ENCODE assay signal across 22 cellular contexts in genomic region chr4:73853718-73854473, GRCh38. TPM values are rescaled to one million over a fixed set of nuclear protein-coding genes. Genes with fewer than 3 reads are reported as not detected.
DNase-seq lines count a peak whose midpoint lies in the region; ATAC-seq, FAIRE-seq and TF ChIP-seq lines count a peak whose summit lies in the region.
"Had no signal": no experiment of that assay in that cellular context is flagged by ENCODE, and none has a peak within 500 bp of the region (broad histone marks: within the 10 kb centered on the region; RNA-seq: fewer than 3 reads in every experiment).

No MANE protein-coding gene starts in this region.

- H3K4me1 ChIP-seq in thoracic aorta (ENCODE audit: control insufficient read depth in 1 of 2, low read depth in 2 of 2), result peaks cover 4 to 23% of the 10 kb centered on the region in 2 donors
- H3K4me1 ChIP-seq in small intestine (ENCODE audit: control insufficient read depth in 2 of 2, insufficient read depth in 1 of 2, low read depth in 1 of 2, low read length in 1 of 2), result no peaks in the 10 kb centered on the region
- H3K4me1 ChIP-seq: foreskin keratinocyte, pancreas had no signal

- H3K9me3 Mint-ChIP-seq in activated CD4-positive, alpha-beta T cell treated with anti-CD3 and anti-CD28 coated beads for 36 hours (ENCODE audit: low read depth), result no peaks in the 10 kb centered on the region
- H3K9me3 Mint-ChIP-seq: activated naive CD8-positive, alpha-beta T cell treated with anti-CD3 and anti-CD28 coated beads for 36 hours had no signal

- peak; percentile 50 for FAIRE-seq in bronchial epithelial cell (lab: Jason Lieb, UNC)
- no peak for FAIRE-seq in small intestine (lab: Jason Lieb, UNC)
- FAIRE-seq: pancreas had no signal

- no peaks in the 10 kb centered on the region for H3K36me3 ChIP-seq in bronchial epithelial cell (ENCODE audit: control insufficient read depth, insufficient read depth, low read length)
- no peaks in the 10 kb centered on the region for H3K36me3 ChIP-seq in thoracic aorta
- H3K36me3 ChIP-seq in small intestine (ENCODE audit: control insufficient read depth in 2 of 2, insufficient read depth in 2 of 2, low read length in 2 of 2), result no peaks in the 10 kb centered on the region
- H3K36me3 ChIP-seq: pancreas had no signal

- H3K4me3 ChIP-seq in HFF-Myc (replicated peaks; ENCODE audit: low read depth, low read length) (peak overlapping the region; percentile 18), bronchial epithelial cell (ENCODE audit: low read depth, low read length) (no peak overlapping the region), thoracic aorta (peak overlapping the region; percentile 60), small intestine (ENCODE audit: low read depth in 1 of 2, low read length in 2 of 2) (no peak overlapping the region)

- POLR2A ChIA-PET in activated CD4-positive, alpha-beta T cell treated with anti-CD3 and anti-CD28 coated beads for 36 hours (lab: Charles Lee), result no interaction called here

- no peak for TF ChIP-seq CTCF in HFF-Myc (IDR thresholded peaks at IDR 0.05; ENCODE audit: low read depth, low read length, missing control alignments)
- no peak for TF ChIP-seq CTCF in bronchial epithelial cell (IDR thresholded peaks at IDR 0.05; ENCODE audit: insufficient read depth, low read length, severe bottlenecking)
- no peak for TF ChIP-seq CTCF in thoracic aorta (IDR thresholded peaks at IDR 0.05)

- ATAC-seq in thoracic aorta (ENCODE audit: insufficient number of reproducible peaks, low FRiP score, low read depth), result no peak
- no peak for ATAC-seq in activated CD4-positive, alpha-beta T cell treated with anti-CD3 and anti-CD28 coated beads for 36 hours
- ATAC-seq: naive thymus-derived CD4-positive, alpha-beta T cell had no signal

- H3K27ac ChIP-seq in thoracic aorta, result no peak overlapping the region
- no peak overlapping the region for H3K27ac ChIP-seq in small intestine (ENCODE audit: low read depth in 1 of 2, low read length in 1 of 2)
- H3K27ac ChIP-seq: foreskin keratinocyte, HL-60, pancreas had no signal

- no peak overlapping the region for H3K27ac Mint-ChIP-seq in activated CD4-positive, alpha-beta T cell treated with anti-CD3 and anti-CD28 coated beads for 36 hours
- H3K27ac Mint-ChIP-seq: activated naive CD8-positive, alpha-beta T cell treated with anti-CD3 and anti-CD28 coated beads for 36 hours; naive thymus-derived CD4-positive, alpha-beta T cell had no signal

- no peaks in the 10 kb centered on the region for H3K9me3 ChIP-seq in thoracic aorta
- no peaks in the 10 kb centered on the region for H3K9me3 ChIP-seq in small intestine (ENCODE audit: control insufficient read depth, low read depth)
- H3K9me3 ChIP-seq: pancreas had no signal

- H3K27me3 ChIP-seq in bronchial epithelial cell (ENCODE audit: control insufficient read depth, insufficient read depth, low read length) (no peaks in the 10 kb centered on the region), thoracic aorta (replicated peaks; ENCODE audit: insufficient read depth) (no peaks in the 10 kb centered on the region), small intestine (ENCODE audit: control insufficient read depth in 2 of 2, insufficient read depth in 2 of 2, low read length in 2 of 2) (peaks cover 0 to 3% of the 10 kb centered on the region in 2 donors)
- H3K27me3 ChIP-seq: foreskin keratinocyte had no signal

- H3K4me1 Mint-ChIP-seq in activated CD4-positive, alpha-beta T cell treated with anti-CD3 and anti-CD28 coated beads for 36 hours, result no peaks in the 10 kb centered on the region
- H3K4me1 Mint-ChIP-seq: activated naive CD8-positive, alpha-beta T cell treated with anti-CD3 and anti-CD28 coated beads for 36 hours; naive thymus-derived CD4-positive, alpha-beta T cell had no signal

- H3K27me3 Mint-ChIP-seq in activated CD4-positive, alpha-beta T cell treated with anti-CD3 and anti-CD28 coated beads for 36 hours, result peaks cover 4% of the 10 kb centered on the region

- 30 to 49% (median 35%) methylated on average over 8 of the region's 8 CpGs for WGBS in small intestine, 3 donors

- no peaks in the 10 kb centered on the region for H3K36me3 Mint-ChIP-seq in activated CD4-positive, alpha-beta T cell treated with anti-CD3 and anti-CD28 coated beads for 36 hours (ENCODE audit: low read depth)
- H3K36me3 Mint-ChIP-seq: activated naive CD8-positive, alpha-beta T cell treated with anti-CD3 and anti-CD28 coated beads for 36 hours; naive thymus-derived CD4-positive, alpha-beta T cell had no signal

- H3K4me3 Mint-ChIP-seq in activated CD4-positive, alpha-beta T cell treated with anti-CD3 and anti-CD28 coated beads for 36 hours, result no peak overlapping the region
- H3K4me3 Mint-ChIP-seq: activated naive CD8-positive, alpha-beta T cell treated with anti-CD3 and anti-CD28 coated beads for 36 hours; naive thymus-derived CD4-positive, alpha-beta T cell had no signal

- CTCF ChIA-PET in activated CD4-positive, alpha-beta T cell treated with anti-CD3 and anti-CD28 coated beads for 36 hours (lab: Charles Lee), result no interaction called here

- DNase-seq in HFF-Myc (ENCODE audit: extremely low read depth, low read depth), result no peak
- DNase-seq in bronchial epithelial cell (ENCODE audit: low read depth), result no peak
- DNase-seq in left kidney (ENCODE audit: low read depth, low spot score), result peak; percentile 36
- no peak for DNase-seq in thoracic aorta (ENCODE audit: low spot score)
- no peak for DNase-seq in NCI-H226
- no peak for DNase-seq in activated CD4-positive, alpha-beta T cell treated with anti-CD3 and anti-CD28 coated beads for 36 hours
- no peak for DNase-seq in small intestine
- DNase-seq: activated CD4-positive, CD25-positive, alpha-beta regulatory T cell treated with anti-CD3 and anti-CD28 coated beads, Interleukin-2, amount 50 U/mL, for 72 hours; activated naive CD8-positive, alpha-beta T cell treated with anti-CD3 and anti-CD28 coated beads for 36 hours; COR-L47; cortex of kidney; foreskin keratinocyte; hypothalamus; naive thymus-derived CD4-positive, alpha-beta T cell; NCI-H1694; NCI-H2171 treated with DMSO at 0.1 percent for 48 hours; stimulated activated CD4-positive, alpha-beta T cell treated with anti-CD3 and anti-CD28 coated beads, Interleukin-1b, Interleukin-23, amount 100 ng/mL, for 48 hours; stimulated activated naive CD4-positive, alpha-beta T cell treated with Interleukin-2 at 50 U/mL for 16 hours; trophoblast cell had no signal

- intact Hi-C loops in activated CD4-positive, alpha-beta T cell treated with anti-CD3 and anti-CD28 coated beads for 36 hours (cut with DNase I, micrococcal nuclease), result no loop called here

RNA-seq across cellular contexts. Expression of gene PF4V1, which starts 0.8 kb away (rescaled TPM):
- total RNA-seq in bronchial epithelial cell (1.6 TPM in 1 of 2 replicates, not detected in the other), thoracic aorta (not detected)
- not detected for total RNA-seq in activated CD4-positive, alpha-beta T cell treated with anti-CD3 and anti-CD28 coated beads for 36 hours
- polyA plus RNA-seq in small intestine, result not detected
- total RNA-seq: activated naive CD8-positive, alpha-beta T cell treated with anti-CD3 and anti-CD28 coated beads for 36 hours; foreskin keratinocyte; naive thymus-derived CD4-positive, alpha-beta T cell; Right ventricle myocardium superior had no signal
- polyA plus RNA-seq: foreskin keratinocyte; naive thymus-derived CD4-positive, alpha-beta T cell; pancreas had no signal

RNA-seq across cellular contexts. Expression of gene CXCL1, which starts 15.3 kb away (rescaled TPM):
- total RNA-seq in bronchial epithelial cell (4.2 and 5.2 TPM in 2 replicates), thoracic aorta (1 to 10 TPM in 1 of 2 donors, under 1 TPM in 1; 0.68 to 8.7 TPM)
- total RNA-seq in activated CD4-positive, alpha-beta T cell treated with anti-CD3 and anti-CD28 coated beads for 36 hours, result not detected
- 10 to 100 TPM in 2 of 3 donors, 1 to 10 TPM in 1; 2.9 to 13.8 (median 12.7) TPM for polyA plus RNA-seq in small intestine
- total RNA-seq: activated naive CD8-positive, alpha-beta T cell treated with anti-CD3 and anti-CD28 coated beads for 36 hours had no signal
- polyA plus RNA-seq: naive thymus-derived CD4-positive, alpha-beta T cell had no signal

RNA-seq across cellular contexts. Expression of gene CXCL6, which starts 17.4 kb away (rescaled TPM):
- 0.26 TPM in 1 of 2 replicates, not detected in the other for total RNA-seq in bronchial epithelial cell
- not detected for total RNA-seq in thoracic aorta
- not detected for total RNA-seq in activated CD4-positive, alpha-beta T cell treated with anti-CD3 and anti-CD28 coated beads for 36 hours
- polyA plus RNA-seq in small intestine, result 1 to 10 TPM in 2 of 3 donors, not detected in 1; 1.6 to 5.9 TPM
- total RNA-seq: activated naive CD8-positive, alpha-beta T cell treated with anti-CD3 and anti-CD28 coated beads for 36 hours; naive thymus-derived CD4-positive, alpha-beta T cell; Right ventricle myocardium superior had no signal
- polyA plus RNA-seq: naive thymus-derived CD4-positive, alpha-beta T cell had no signal

Comparison
In these comparisons a context has a peak if more than half of its experiments do, and no peak if none do; other contexts are left out.
1. H3K4me3 ChIP-seq: peak in HFF-Myc (single experiment) and thoracic aorta (single experiment); none in bronchial epithelial cell (single experiment) and small intestine (0 of 2).